8 cellular contexts compared by ENCODE assay signal in genomic region chr11:47399860-47400812, GRCh38.
DNase-seq lines count a peak whose midpoint lies in the region; ATAC-seq and TF ChIP-seq lines count a peak whose summit lies in the region.

No MANE protein-coding gene starts in this region.

- peak overlapping the region; percentile 62 for H3K4me3 ChIP-seq in NB4 (ENCODE audit: low read depth, low read length)
- H3K4me3 ChIP-seq in adipocyte (ENCODE audit: low read length), result peak overlapping the region; percentile 61
- H3K4me3 ChIP-seq in iPS-18c (ENCODE audit: insufficient read depth, low read depth, low read length), result peak overlapping the region; percentile 58

- H3K4me1 ChIP-seq in adipocyte (ENCODE audit: control insufficient read depth, insufficient read depth, low read length), result peaks cover 12% of the 10 kb centered on the region

- no peaks in the 10 kb centered on the region for H3K27me3 ChIP-seq in adipocyte (replicated peaks; ENCODE audit: control insufficient read depth, insufficient read depth, low read length)

- peak; percentile 28 for ATAC-seq in GM18499 (IDR thresholded peaks at IDR 0.05; ENCODE audit: insufficient read depth, unreplicated experiment)
- peak; percentile 47 for ATAC-seq in GM21786 (IDR thresholded peaks at IDR 0.05; ENCODE audit: unreplicated experiment)
- peak; percentile 61 for ATAC-seq in stimulated activated naive CD8-positive, alpha-beta T cell treated with anti-CD3 and anti-CD28 coated beads, Interleukin-15, Interleukin-2, amounts not matched to agents 100 U/mL and 50 U/mL, for 24 hours

- DNase-seq in NB4 (ENCODE audit: low read depth) (peak; percentile 83), adipocyte (ENCODE audit: low read depth) (no peak), NCI-H2107 treated with DMSO at 0.1 percent for 48 hours (lab: John Stamatoyannopoulos, UW; ENCODE audit: unreplicated experiment) (no peak), NCI-H446 treated with DMSO at 0.1 percent for 48 hours (lab: John Stamatoyannopoulos, UW) (no peak)
- no peak for DNase-seq in stimulated activated naive CD8-positive, alpha-beta T cell treated with anti-CD3 and anti-CD28 coated beads, Interleukin-15, Interleukin-2, amounts not matched to agents 100 U/mL and 50 U/mL, for 24 hours

- no peaks in the 10 kb centered on the region for H3K9me3 ChIP-seq in adipocyte (ENCODE audit: control insufficient read depth, low read length)
- H3K9me3 ChIP-seq in iPS-18c (ENCODE audit: control insufficient read depth, insufficient read depth, low read length), result no peaks in the 10 kb centered on the region

- H3K9ac ChIP-seq in adipocyte (ENCODE audit: low read length), result peak overlapping the region; percentile 70

- TF ChIP-seq POLR2A in NB4 (IDR thresholded peaks at IDR 0.05; ENCODE audit: extremely low read depth, insufficient read length), result no peak

- H3K36me3 ChIP-seq in adipocyte (ENCODE audit: control insufficient read depth, insufficient read depth, low read length, severe bottlenecking), result no peaks in the 10 kb centered on the region

- TF ChIP-seq CTCF in NB4 (IDR thresholded peaks at IDR 0.05; ENCODE audit: low read depth, low read length), result no peak
